Comparison of ENCODE assay signal across 10 cellular contexts in genomic region chr7:43764807-43765491, GRCh38. TPM values are rescaled to one million over a fixed set of nuclear protein-coding genes. Genes with fewer than 3 reads are reported as not detected.
A peak's percentile ranks its signal among the peaks of the same experiment; 100 is the strongest.
DNase-seq lines count a peak whose midpoint lies in the region; ATAC-seq and TF ChIP-seq lines count a peak whose summit lies in the region.
"Had no signal": no experiment of that assay in that cellular context is flagged by ENCODE, and none has a peak within 500 bp of the region (broad histone marks: within the 10 kb centered on the region; RNA-seq: fewer than 3 reads in every experiment).

No MANE protein-coding gene starts in this region.

- no peak for ATAC-seq in GM18505 (IDR thresholded peaks at IDR 0.05; ENCODE audit: unreplicated experiment)

- peak overlapping the region in 1 of 3 donors; percentile 9 for H3K27ac Mint-ChIP-seq in IgD-negative memory B cell
- H3K27ac Mint-ChIP-seq: endodermal cell had no signal

- no peak for TF ChIP-seq CTCF in cardiac fibroblast (IDR thresholded peaks at IDR 0.05; ENCODE audit: low read depth, low read length)
- no peak for TF ChIP-seq CTCF in tibial nerve (IDR thresholded peaks at IDR 0.05)
- TF ChIP-seq CTCF in GM20000 (IDR thresholded peaks at IDR 0.05; ENCODE audit: extremely low read depth, missing control alignments): no peak

- H3K27ac ChIP-seq in tibial nerve: peak overlapping the region in 2 of 4 donors; percentile 58 to 64

- peak; percentile 44 for DNase-seq in AG08395 (ENCODE audit: low spot score)
- DNase-seq in cardiac fibroblast (ENCODE audit: low read depth in 2 of 2): peak; percentile 41 to 62
- peak; percentile 18 for DNase-seq in mesenteric fat pad (ENCODE audit: low spot score)
- no peak for DNase-seq in tibial nerve (ENCODE audit: low spot score in 2 of 2)
- no peak for DNase-seq in GM20000 (ENCODE audit: low spot score)
- DNase-seq in stimulated activated CD4-positive, alpha-beta T cell treated with anti-CD3 and anti-CD28 coated beads, Interleukin-2, amount 100 ng/mL, for 48 hours: no peak
- DNase-seq: activated T-cell treated with anti-CD3 and anti-CD28 coated beads, Interleukin-2, amount 50 U/mL, for 1 hour; endodermal cell had no signal

- H3K4me1 Mint-ChIP-seq in IgD-negative memory B cell: peaks cover 5 to 24% (median 23%) of the 10 kb centered on the region in 3 donors

- no peaks in the 10 kb centered on the region for H3K9me3 ChIP-seq in tibial nerve

- H3K4me3 Mint-ChIP-seq in IgD-negative memory B cell: peak overlapping the region in 3 of 4 donors; percentile 74 to 92 (median 82)
- H3K4me3 Mint-ChIP-seq: endodermal cell had no signal

- peaks cover 1% of the 10 kb centered on the region for H3K36me3 Mint-ChIP-seq in IgD-negative memory B cell

- no peak for TF ChIP-seq EP300 in tibial nerve (IDR thresholded peaks at IDR 0.05)

- H3K27me3 Mint-ChIP-seq in IgD-negative memory B cell: no peaks in the 10 kb centered on the region

- no peaks in the 10 kb centered on the region for H3K9me3 Mint-ChIP-seq in IgD-negative memory B cell
- H3K9me3 Mint-ChIP-seq: endodermal cell had no signal

- H3K36me3 ChIP-seq in tibial nerve: peaks cover 0 to 1% (median 0%) of the 10 kb centered on the region in 3 donors

- H3K4me3 ChIP-seq in cardiac fibroblast (replicated peaks in 1 of 2; ENCODE audit: low read depth in 2 of 2, low read length in 2 of 2) (no peak overlapping the region), tibial nerve (no peak overlapping the region)

- WGBS in tibial nerve, 2 donors: 81 to 85% methylated on average over 10 of the region's 10 CpGs

- peaks cover 0 to 45% (median 4%) of the 10 kb centered on the region in 4 donors for H3K4me1 ChIP-seq in tibial nerve

- no peak for TF ChIP-seq POLR2A in tibial nerve (IDR thresholded peaks at IDR 0.05)
- no peak for TF ChIP-seq POLR2A in GM18505 (IDR thresholded peaks at IDR 0.05; ENCODE audit: borderline replicate concordance, extremely low read depth, insufficient read depth, insufficient read length)

- H3K27me3 ChIP-seq in tibial nerve: no peaks in the 10 kb centered on the region

RNA-seq across cellular contexts. Expression of gene BLVRA, which starts 6.5 kb away (rescaled TPM):
- 34.4 TPM for polyA plus RNA-seq in IgD-negative memory B cell
- total RNA-seq in mesenteric fat pad (82.4 TPM), tibial nerve (10 to 100 TPM; 32.2 to 70.5 (median 48.5) TPM)

RNA-seq across cellular contexts. Expression of gene COA1, which starts 35.6 kb away (rescaled TPM):
- 48.5 TPM for polyA plus RNA-seq in IgD-negative memory B cell
- total RNA-seq in mesenteric fat pad (42.9 TPM), tibial nerve (10 to 100 TPM; 58.5 to 74.1 (median 64.7) TPM)

Comparison
In these comparisons a context has a peak if more than half of its experiments do, and no peak if none do; other contexts are left out.
1. DNase-seq: peak in AG08395 (single experiment), cardiac fibroblast (2 of 2) and mesenteric fat pad (single experiment); none in tibial nerve (0 of 2), GM20000 (single experiment) and stimulated activated CD4-positive, alpha-beta T cell treated with anti-CD3 and anti-CD28 coated beads, Interleukin-2, amount 100 ng/mL, for 48 hours (0 of 2).